Comparison of ENCODE assay signal across 1 cellular context in genomic region chr19:1402411-1403070, GRCh38.
A peak's percentile ranks its signal among the peaks of the same experiment; 100 is the strongest.
TF ChIP-seq lines count a peak whose summit lies in the region.

No MANE protein-coding gene starts in this region.

TF ChIP-seq in HepG2, 621 proteins besides CTCF, POLR2A, EP300 and RAD21 (continued from another document and continues in another):
- TF ChIP-seq, protein P1, sequence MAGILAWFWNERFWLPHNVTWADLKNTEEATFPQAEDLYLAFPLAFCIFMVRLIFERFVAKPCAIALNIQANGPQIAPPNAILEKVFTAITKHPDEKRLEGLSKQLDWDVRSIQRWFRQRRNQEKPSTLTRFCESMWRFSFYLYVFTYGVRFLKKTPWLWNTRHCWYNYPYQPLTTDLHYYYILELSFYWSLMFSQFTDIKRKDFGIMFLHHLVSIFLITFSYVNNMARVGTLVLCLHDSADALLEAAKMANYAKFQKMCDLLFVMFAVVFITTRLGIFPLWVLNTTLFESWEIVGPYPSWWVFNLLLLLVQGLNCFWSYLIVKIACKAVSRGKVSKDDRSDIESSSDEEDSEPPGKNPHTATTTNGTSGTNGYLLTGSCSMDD (CRISPR knock-in tag; IDR thresholded peaks at IDR 0.05) = no peak
- TF ChIP-seq HNF4G (IDR thresholded peaks at IDR 0.05; ENCODE audit: borderline replicate concordance, low read depth, low read length) = no peak
- no peak for TF ChIP-seq HNF4G (CRISPR knock-in tag; IDR thresholded peaks at IDR 0.05; ENCODE audit: borderline replicate concordance, low read depth)
- no peak for TF ChIP-seq ZNF740 (CRISPR knock-in tag; IDR thresholded peaks at IDR 0.05)
- no peak for TF ChIP-seq ARID5B (CRISPR knock-in tag; IDR thresholded peaks at IDR 0.05)
- peak; percentile 76; the same call in 1 of the 2 replicates for TF ChIP-seq ZNF629 (CRISPR knock-in tag; conservative IDR thresholded peaks at IDR 0.05)
- TF ChIP-seq KAT7 (CRISPR knock-in tag; IDR thresholded peaks at IDR 0.05; ENCODE audit: borderline replicate concordance) = 0 out of 2 replicates have a peak, but pooled peaks have one; percentile 19
- TF ChIP-seq HNRNPUL1 (IDR thresholded peaks at IDR 0.05; ENCODE audit: low read depth, low read length) = no peak
- TF ChIP-seq ARNT2 (CRISPR knock-in tag; IDR thresholded peaks at IDR 0.05; ENCODE audit: low read depth) = no peak
- TF ChIP-seq DNMT1 (CRISPR knock-in tag; IDR thresholded peaks at IDR 0.05) = peak; percentile 69; the same call in 1 of the 2 replicates
- TF ChIP-seq ZNF317 (CRISPR knock-in tag; IDR thresholded peaks at IDR 0.05) = no peak
- TF ChIP-seq, protein P2, sequence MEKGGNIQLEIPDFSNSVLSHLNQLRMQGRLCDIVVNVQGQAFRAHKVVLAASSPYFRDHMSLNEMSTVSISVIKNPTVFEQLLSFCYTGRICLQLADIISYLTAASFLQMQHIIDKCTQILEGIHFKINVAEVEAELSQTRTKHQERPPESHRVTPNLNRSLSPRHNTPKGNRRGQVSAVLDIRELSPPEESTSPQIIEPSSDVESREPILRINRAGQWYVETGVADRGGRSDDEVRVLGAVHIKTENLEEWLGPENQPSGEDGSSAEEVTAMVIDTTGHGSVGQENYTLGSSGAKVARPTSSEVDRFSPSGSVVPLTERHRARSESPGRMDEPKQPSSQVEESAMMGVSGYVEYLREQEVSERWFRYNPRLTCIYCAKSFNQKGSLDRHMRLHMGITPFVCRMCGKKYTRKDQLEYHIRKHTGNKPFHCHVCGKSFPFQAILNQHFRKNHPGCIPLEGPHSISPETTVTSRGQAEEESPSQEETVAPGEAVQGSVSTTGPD (CRISPR knock-in tag; IDR thresholded peaks at IDR 0.05) = no peak
- no peak for TF ChIP-seq TGIF2 (CRISPR knock-in tag; IDR thresholded peaks at IDR 0.05)
- TF ChIP-seq XBP1 (CRISPR knock-in tag; IDR thresholded peaks at IDR 0.05) = no peak
- no peak for TF ChIP-seq CAMTA2 (CRISPR knock-in tag; IDR thresholded peaks at IDR 0.05; ENCODE audit: borderline replicate concordance)
- TF ChIP-seq, protein P3, sequence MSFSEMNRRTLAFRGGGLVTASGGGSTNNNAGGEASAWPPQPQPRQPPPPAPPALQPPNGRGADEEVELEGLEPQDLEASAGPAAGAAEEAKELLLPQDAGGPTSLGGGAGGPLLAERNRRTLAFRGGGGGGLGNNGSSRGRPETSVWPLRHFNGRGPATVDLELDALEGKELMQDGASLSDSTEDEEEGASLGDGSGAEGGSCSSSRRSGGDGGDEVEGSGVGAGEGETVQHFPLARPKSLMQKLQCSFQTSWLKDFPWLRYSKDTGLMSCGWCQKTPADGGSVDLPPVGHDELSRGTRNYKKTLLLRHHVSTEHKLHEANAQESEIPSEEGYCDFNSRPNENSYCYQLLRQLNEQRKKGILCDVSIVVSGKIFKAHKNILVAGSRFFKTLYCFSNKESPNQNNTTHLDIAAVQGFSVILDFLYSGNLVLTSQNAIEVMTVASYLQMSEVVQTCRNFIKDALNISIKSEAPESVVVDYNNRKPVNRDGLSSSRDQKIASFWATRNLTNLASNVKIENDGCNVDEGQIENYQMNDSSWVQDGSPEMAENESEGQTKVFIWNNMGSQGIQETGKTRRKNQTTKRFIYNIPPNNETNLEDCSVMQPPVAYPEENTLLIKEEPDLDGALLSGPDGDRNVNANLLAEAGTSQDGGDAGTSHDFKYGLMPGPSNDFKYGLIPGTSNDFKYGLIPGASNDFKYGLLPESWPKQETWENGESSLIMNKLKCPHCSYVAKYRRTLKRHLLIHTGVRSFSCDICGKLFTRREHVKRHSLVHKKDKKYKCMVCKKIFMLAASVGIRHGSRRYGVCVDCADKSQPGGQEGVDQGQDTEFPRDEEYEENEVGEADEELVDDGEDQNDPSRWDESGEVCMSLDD (CRISPR knock-in tag; IDR thresholded peaks at IDR 0.05; ENCODE audit: borderline replicate concordance) = no peak
- no peak for TF ChIP-seq SKIL (CRISPR knock-in tag; IDR thresholded peaks at IDR 0.05; ENCODE audit: borderline replicate concordance)
- TF ChIP-seq PAWR (CRISPR knock-in tag; IDR thresholded peaks at IDR 0.05; ENCODE audit: borderline replicate concordance) = no peak
- TF ChIP-seq, protein P4, sequence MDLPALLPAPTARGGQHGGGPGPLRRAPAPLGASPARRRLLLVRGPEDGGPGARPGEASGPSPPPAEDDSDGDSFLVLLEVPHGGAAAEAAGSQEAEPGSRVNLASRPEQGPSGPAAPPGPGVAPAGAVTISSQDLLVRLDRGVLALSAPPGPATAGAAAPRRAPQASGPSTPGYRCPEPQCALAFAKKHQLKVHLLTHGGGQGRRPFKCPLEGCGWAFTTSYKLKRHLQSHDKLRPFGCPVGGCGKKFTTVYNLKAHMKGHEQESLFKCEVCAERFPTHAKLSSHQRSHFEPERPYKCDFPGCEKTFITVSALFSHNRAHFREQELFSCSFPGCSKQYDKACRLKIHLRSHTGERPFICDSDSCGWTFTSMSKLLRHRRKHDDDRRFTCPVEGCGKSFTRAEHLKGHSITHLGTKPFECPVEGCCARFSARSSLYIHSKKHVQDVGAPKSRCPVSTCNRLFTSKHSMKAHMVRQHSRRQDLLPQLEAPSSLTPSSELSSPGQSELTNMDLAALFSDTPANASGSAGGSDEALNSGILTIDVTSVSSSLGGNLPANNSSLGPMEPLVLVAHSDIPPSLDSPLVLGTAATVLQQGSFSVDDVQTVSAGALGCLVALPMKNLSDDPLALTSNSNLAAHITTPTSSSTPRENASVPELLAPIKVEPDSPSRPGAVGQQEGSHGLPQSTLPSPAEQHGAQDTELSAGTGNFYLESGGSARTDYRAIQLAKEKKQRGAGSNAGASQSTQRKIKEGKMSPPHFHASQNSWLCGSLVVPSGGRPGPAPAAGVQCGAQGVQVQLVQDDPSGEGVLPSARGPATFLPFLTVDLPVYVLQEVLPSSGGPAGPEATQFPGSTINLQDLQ (CRISPR knock-in tag; IDR thresholded peaks at IDR 0.05) = no peak
- TF ChIP-seq, protein P5, sequence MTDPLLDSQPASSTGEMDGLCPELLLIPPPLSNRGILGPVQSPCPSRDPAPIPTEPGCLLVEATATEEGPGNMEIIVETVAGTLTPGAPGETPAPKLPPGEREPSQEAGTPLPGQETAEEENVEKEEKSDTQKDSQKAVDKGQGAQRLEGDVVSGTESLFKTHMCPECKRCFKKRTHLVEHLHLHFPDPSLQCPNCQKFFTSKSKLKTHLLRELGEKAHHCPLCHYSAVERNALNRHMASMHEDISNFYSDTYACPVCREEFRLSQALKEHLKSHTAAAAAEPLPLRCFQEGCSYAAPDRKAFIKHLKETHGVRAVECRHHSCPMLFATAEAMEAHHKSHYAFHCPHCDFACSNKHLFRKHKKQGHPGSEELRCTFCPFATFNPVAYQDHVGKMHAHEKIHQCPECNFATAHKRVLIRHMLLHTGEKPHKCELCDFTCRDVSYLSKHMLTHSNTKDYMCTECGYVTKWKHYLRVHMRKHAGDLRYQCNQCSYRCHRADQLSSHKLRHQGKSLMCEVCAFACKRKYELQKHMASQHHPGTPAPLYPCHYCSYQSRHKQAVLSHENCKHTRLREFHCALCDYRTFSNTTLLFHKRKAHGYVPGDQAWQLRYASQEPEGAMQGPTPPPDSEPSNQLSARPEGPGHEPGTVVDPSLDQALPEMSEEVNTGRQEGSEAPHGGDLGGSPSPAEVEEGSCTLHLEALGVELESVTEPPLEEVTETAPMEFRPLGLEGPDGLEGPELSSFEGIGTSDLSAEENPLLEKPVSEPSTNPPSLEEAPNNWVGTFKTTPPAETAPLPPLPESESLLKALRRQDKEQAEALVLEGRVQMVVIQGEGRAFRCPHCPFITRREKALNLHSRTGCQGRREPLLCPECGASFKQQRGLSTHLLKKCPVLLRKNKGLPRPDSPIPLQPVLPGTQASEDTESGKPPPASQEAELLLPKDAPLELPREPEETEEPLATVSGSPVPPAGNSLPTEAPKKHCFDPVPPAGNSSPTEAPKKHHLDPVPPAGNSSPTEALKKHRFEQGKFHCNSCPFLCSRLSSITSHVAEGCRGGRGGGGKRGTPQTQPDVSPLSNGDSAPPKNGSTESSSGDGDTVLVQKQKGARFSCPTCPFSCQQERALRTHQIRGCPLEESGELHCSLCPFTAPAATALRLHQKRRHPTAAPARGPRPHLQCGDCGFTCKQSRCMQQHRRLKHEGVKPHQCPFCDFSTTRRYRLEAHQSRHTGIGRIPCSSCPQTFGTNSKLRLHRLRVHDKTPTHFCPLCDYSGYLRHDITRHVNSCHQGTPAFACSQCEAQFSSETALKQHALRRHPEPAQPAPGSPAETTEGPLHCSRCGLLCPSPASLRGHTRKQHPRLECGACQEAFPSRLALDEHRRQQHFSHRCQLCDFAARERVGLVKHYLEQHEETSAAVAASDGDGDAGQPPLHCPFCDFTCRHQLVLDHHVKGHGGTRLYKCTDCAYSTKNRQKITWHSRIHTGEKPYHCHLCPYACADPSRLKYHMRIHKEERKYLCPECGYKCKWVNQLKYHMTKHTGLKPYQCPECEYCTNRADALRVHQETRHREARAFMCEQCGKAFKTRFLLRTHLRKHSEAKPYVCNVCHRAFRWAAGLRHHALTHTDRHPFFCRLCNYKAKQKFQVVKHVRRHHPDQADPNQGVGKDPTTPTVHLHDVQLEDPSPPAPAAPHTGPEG (CRISPR knock-in tag; IDR thresholded peaks at IDR 0.05) = no peak
- peak; percentile 93 for TF ChIP-seq ZNF7 (CRISPR knock-in tag; IDR thresholded peaks at IDR 0.05)
- no peak for TF ChIP-seq BORCS8-MEF2B (CRISPR knock-in tag; IDR thresholded peaks at IDR 0.05)
- no peak for TF ChIP-seq IKZF1 (IDR thresholded peaks at IDR 0.05)
- no peak for TF ChIP-seq ZFP90 (CRISPR knock-in tag; IDR thresholded peaks at IDR 0.05; ENCODE audit: borderline replicate concordance)
- no peak for TF ChIP-seq GPN1 (CRISPR knock-in tag; IDR thresholded peaks at IDR 0.05; ENCODE audit: borderline replicate concordance)
- TF ChIP-seq ZNF510 (CRISPR knock-in tag; IDR thresholded peaks at IDR 0.05; ENCODE audit: low read depth) = no peak
- TF ChIP-seq SAP130 (CRISPR knock-in tag; IDR thresholded peaks at IDR 0.05; ENCODE audit: low read depth) = peak; percentile 24; the same call in 1 of the 2 replicates
- no peak for TF ChIP-seq JUND (CRISPR knock-in tag; IDR thresholded peaks at IDR 0.05)
- no peak for TF ChIP-seq ZNF775 (CRISPR knock-in tag; IDR thresholded peaks at IDR 0.05; ENCODE audit: borderline replicate concordance)
- TF ChIP-seq ZNF30 (CRISPR knock-in tag; IDR thresholded peaks at IDR 0.05) = no peak
- TF ChIP-seq, protein P6, sequence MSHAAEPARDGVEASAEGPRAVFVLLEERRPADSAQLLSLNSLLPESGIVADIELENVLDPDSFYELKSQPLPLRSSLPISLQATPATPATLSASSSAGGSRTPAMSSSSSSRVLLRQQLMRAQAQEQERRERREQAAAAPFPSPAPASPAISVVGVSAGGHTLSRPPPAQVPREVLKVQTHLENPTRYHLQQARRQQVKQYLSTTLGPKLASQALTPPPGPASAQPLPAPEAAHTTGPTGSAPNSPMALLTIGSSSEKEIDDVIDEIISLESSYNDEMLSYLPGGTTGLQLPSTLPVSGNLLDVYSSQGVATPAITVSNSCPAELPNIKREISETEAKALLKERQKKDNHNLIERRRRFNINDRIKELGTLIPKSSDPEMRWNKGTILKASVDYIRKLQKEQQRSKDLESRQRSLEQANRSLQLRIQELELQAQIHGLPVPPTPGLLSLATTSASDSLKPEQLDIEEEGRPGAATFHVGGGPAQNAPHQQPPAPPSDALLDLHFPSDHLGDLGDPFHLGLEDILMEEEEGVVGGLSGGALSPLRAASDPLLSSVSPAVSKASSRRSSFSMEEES (CRISPR knock-in tag; IDR thresholded peaks at IDR 0.05) = no peak
- no peak for TF ChIP-seq TSC22D2 (CRISPR knock-in tag; IDR thresholded peaks at IDR 0.05; ENCODE audit: borderline replicate concordance)
- TF ChIP-seq, protein P7, sequence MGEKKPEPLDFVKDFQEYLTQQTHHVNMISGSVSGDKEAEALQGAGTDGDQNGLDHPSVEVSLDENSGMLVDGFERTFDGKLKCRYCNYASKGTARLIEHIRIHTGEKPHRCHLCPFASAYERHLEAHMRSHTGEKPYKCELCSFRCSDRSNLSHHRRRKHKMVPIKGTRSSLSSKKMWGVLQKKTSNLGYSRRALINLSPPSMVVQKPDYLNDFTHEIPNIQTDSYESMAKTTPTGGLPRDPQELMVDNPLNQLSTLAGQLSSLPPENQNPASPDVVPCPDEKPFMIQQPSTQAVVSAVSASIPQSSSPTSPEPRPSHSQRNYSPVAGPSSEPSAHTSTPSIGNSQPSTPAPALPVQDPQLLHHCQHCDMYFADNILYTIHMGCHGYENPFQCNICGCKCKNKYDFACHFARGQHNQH (CRISPR knock-in tag; IDR thresholded peaks at IDR 0.05) = no peak
